Comparison of ENCODE assay signal across 37 cellular contexts in the genomic region with DNA sequence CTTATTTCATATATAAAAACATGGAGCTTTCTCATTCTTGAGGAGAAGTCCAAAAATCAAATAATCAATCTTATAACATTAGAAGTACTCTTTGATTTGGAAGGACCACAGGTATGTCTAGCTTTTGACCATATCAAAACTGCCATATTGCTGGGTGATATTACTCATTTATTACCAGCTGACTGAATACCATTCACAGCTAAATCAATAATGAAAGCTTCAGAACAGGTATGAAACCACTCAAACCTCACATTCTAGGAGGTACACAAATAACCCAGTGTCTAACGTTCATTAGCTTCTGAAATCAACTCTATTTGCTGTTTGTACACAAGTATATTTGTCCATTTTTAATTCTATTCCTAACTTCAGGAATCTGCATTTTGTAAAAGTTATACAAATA.
"Had no signal": no experiment of that assay in that cellular context is flagged by ENCODE, and none has a peak within 500 bp of the region (broad histone marks: within the 10 kb centered on the region; RNA-seq: fewer than 3 reads in every experiment).

No MANE protein-coding gene starts in this region.

- DNase-seq: activated B cell treated with CpG ODN at 0.5 μM for 24 hours; activated CD4-positive, alpha-beta memory T cell treated with anti-CD3 and anti-CD28 coated beads for 36 hours; activated CD4-positive, alpha-beta T cell treated with anti-CD3 and anti-CD28 coated beads for 4 hours; activated CD4-positive, alpha-beta T cell treated with anti-CD3 and anti-CD28 coated beads, Interleukin-2, amount 10 ng/mL, durations not matched to agents 24 days and 14 days; activated CD4-positive, alpha-beta T cell treated with anti-CD3 and anti-CD28 coated beads, Interleukin-2, amount 50 U/mL, for 1 hour; activated CD4-positive, alpha-beta T cell treated with anti-CD3 and anti-CD28 coated beads, Interleukin-2, amount 50 U/mL, for 4 hours; activated CD4-positive, CD25-positive, alpha-beta regulatory T cell treated with anti-CD3 and anti-CD28 coated beads, Interleukin-2, amount 50 U/mL, for 72 hours; activated CD8-positive, alpha-beta memory T cell treated with anti-CD3 and anti-CD28 coated beads for 24 hours; activated CD8-positive, alpha-beta memory T cell treated with anti-CD3 and anti-CD28 coated beads, Interleukin-2, amount 10 ng/mL, durations not matched to agents 7 days and 5 days; activated CD8-positive, alpha-beta memory T cell treated with anti-CD3 and anti-CD28 coated beads, Interleukin-2, amount 50 U/mL, for 48 hours; activated CD8-positive, alpha-beta T cell treated with anti-CD3 and anti-CD28 coated beads, Interleukin-2, amount 10 ng/mL, durations not matched to agents 7 days and 5 days; activated effector memory CD4-positive, alpha-beta T cell treated with Interleukin-2 at 50 U/mL for 16 hours; activated gamma-delta T cell; activated naive CD4-positive, alpha-beta T cell treated with anti-CD3 and anti-CD28 coated beads, Interleukin-2, amount 10 ng/mL, durations not matched to agents 7 days and 5 days; activated naive CD4-positive, alpha-beta T cell treated with Interleukin-2 at 50 U/mL for 16 hours; activated naive CD8-positive, alpha-beta T cell treated with anti-CD3 and anti-CD28 coated beads, Interleukin-2, amount 10 ng/mL, durations not matched to agents 7 days and 5 days; activated naive CD8-positive, alpha-beta T cell treated with anti-CD3 and anti-CD28 coated beads, Interleukin-2, amount 50 U/mL, for 24 hours; activated T-cell treated with anti-CD3 and anti-CD28 coated beads, Interleukin-2, amount 50 U/mL, for 24 hours; activated T-cell treated with anti-CD3 and anti-CD28 coated beads, Interleukin-2, amount 50 U/mL, for 48 hours; amygdala; anterior cingulate cortex; caudate nucleus; cerebellar nuclear complex; colonic mucosa; T-helper 2 cell; T-helper 9 cell had no signal

- FAIRE-seq: bronchial epithelial cell, TTC549 had no signal

- H3K27ac Mint-ChIP-seq: activated B cell treated with CpG ODN at 0.5 μM for 24 hours; activated CD4-positive, alpha-beta memory T cell treated with anti-CD3 and anti-CD28 coated beads for 36 hours; activated CD4-positive, alpha-beta T cell treated with anti-CD3 and anti-CD28 coated beads, Interleukin-2, amount 10 ng/mL, durations not matched to agents 24 days and 14 days; activated CD8-positive, alpha-beta memory T cell treated with anti-CD3 and anti-CD28 coated beads, Interleukin-2, amount 10 ng/mL, durations not matched to agents 7 days and 5 days; activated CD8-positive, alpha-beta T cell treated with anti-CD3 and anti-CD28 coated beads, Interleukin-2, amount 10 ng/mL, durations not matched to agents 7 days and 5 days; activated naive CD4-positive, alpha-beta T cell treated with anti-CD3 and anti-CD28 coated beads, Interleukin-2, amount 10 ng/mL, durations not matched to agents 7 days and 5 days; activated naive CD4-positive, alpha-beta T cell treated with anti-CD3 and anti-CD28 coated beads, Interleukin-2, amount 50 U/mL, for 24 hours; activated naive CD8-positive, alpha-beta T cell; activated naive CD8-positive, alpha-beta T cell treated with anti-CD3 and anti-CD28 coated beads, Interleukin-2, amount 10 ng/mL, durations not matched to agents 7 days and 5 days; activated naive CD8-positive, alpha-beta T cell treated with anti-CD3 and anti-CD28 coated beads, Interleukin-2, amount 50 U/mL, for 24 hours; activated T-cell treated with anti-CD3 and anti-CD28 coated beads, Interleukin-2, amount 50 U/mL, for 24 hours; activated T-helper 2 cell treated with anti-CD3 and anti-CD28 coated beads, Interferon-gamma antibody, Interleukin-2, Interleukin-4, amounts not matched to agents 10 μg/mL and 5 μg/mL and 100 μg/mL, durations not matched to agents 14 hours and 24 hours and 36 hours; brain; T-helper 2 cell treated with Interferon-gamma antibody and Interleukin-4, amounts not matched to agents 5 μg/mL and 100 μg/mL, for 36 hours had no signal

- H3K4me1 ChIP-seq: ascending aorta, colonic mucosa had no signal

- H3K4me1 Mint-ChIP-seq: activated B cell treated with CpG ODN at 0.5 μM for 24 hours; activated CD8-positive, alpha-beta memory T cell treated with anti-CD3 and anti-CD28 coated beads, Interleukin-2, amount 10 ng/mL, durations not matched to agents 7 days and 5 days; activated naive CD4-positive, alpha-beta T cell treated with anti-CD3 and anti-CD28 coated beads, Interleukin-2, amount 10 ng/mL, durations not matched to agents 7 days and 5 days; activated naive CD8-positive, alpha-beta T cell treated with anti-CD3 and anti-CD28 coated beads, Interleukin-2, amount 10 ng/mL, durations not matched to agents 7 days and 5 days; central memory CD8-positive, alpha-beta T cell had no signal

- H3K9me3 ChIP-seq: ascending aorta, colonic mucosa had no signal

- ATAC-seq: activated CD8-positive, alpha-beta memory T cell treated with anti-CD3 and anti-CD28 coated beads, Interleukin-2, amount 10 ng/mL, durations not matched to agents 7 days and 5 days; activated CD8-positive, alpha-beta T cell treated with anti-CD3 and anti-CD28 coated beads, Interleukin-2, amount 10 ng/mL, durations not matched to agents 7 days and 5 days; activated naive CD8-positive, alpha-beta T cell treated with anti-CD3 and anti-CD28 coated beads, Interleukin-2, amount 50 U/mL, for 24 hours had no signal

- H3K4me3 Mint-ChIP-seq: activated B cell treated with CpG ODN at 0.5 μM for 24 hours; activated CD4-positive, alpha-beta memory T cell treated with anti-CD3 and anti-CD28 coated beads for 36 hours; activated CD4-positive, alpha-beta T cell treated with anti-CD3 and anti-CD28 coated beads, Interleukin-2, amount 10 ng/mL, durations not matched to agents 24 days and 14 days; activated CD8-positive, alpha-beta memory T cell treated with anti-CD3 and anti-CD28 coated beads, Interleukin-2, amount 10 ng/mL, durations not matched to agents 7 days and 5 days; activated CD8-positive, alpha-beta T cell treated with anti-CD3 and anti-CD28 coated beads, Interleukin-2, amount 10 ng/mL, durations not matched to agents 7 days and 5 days; activated naive CD4-positive, alpha-beta T cell treated with anti-CD3 and anti-CD28 coated beads, Interleukin-2, amount 10 ng/mL, durations not matched to agents 7 days and 5 days; activated naive CD4-positive, alpha-beta T cell treated with anti-CD3 and anti-CD28 coated beads, Interleukin-2, amount 50 U/mL, for 24 hours; activated naive CD8-positive, alpha-beta T cell; activated naive CD8-positive, alpha-beta T cell treated with anti-CD3 and anti-CD28 coated beads, Interleukin-2, amount 10 ng/mL, durations not matched to agents 7 days and 5 days; activated naive CD8-positive, alpha-beta T cell treated with anti-CD3 and anti-CD28 coated beads, Interleukin-2, amount 50 U/mL, for 24 hours; activated T-cell treated with anti-CD3 and anti-CD28 coated beads, Interleukin-2, amount 50 U/mL, for 24 hours; brain; central memory CD8-positive, alpha-beta T cell; T-helper 2 cell treated with Interferon-gamma antibody and Interleukin-4, amounts not matched to agents 5 μg/mL and 100 μg/mL, for 36 hours had no signal

- H3K4me3 ChIP-seq: ascending aorta, cardiac muscle cell, colonic mucosa had no signal

- H3K27ac ChIP-seq: ascending aorta, cardiac muscle cell, colonic mucosa, VCaP had no signal

- H3K9me3 Mint-ChIP-seq: activated naive CD4-positive, alpha-beta T cell treated with anti-CD3 and anti-CD28 coated beads, Interleukin-2, amount 10 ng/mL, durations not matched to agents 7 days and 5 days; activated naive CD4-positive, alpha-beta T cell treated with anti-CD3 and anti-CD28 coated beads, Interleukin-2, amount 50 U/mL, for 24 hours; activated T-helper 2 cell treated with anti-CD3 and anti-CD28 coated beads, Interferon-gamma antibody, Interleukin-2, Interleukin-4, amounts not matched to agents 10 μg/mL and 5 μg/mL and 100 μg/mL, durations not matched to agents 14 hours and 24 hours and 36 hours; T-helper 2 cell treated with Interferon-gamma antibody and Interleukin-4, amounts not matched to agents 5 μg/mL and 100 μg/mL, for 36 hours had no signal

- H3K27me3 ChIP-seq: ascending aorta, cardiac muscle cell, colonic mucosa had no signal

- H3K36me3 ChIP-seq: ascending aorta, cardiac muscle cell, colonic mucosa had no signal

- H3K27me3 Mint-ChIP-seq: activated B cell treated with CpG ODN at 0.5 μM for 24 hours; activated CD4-positive, alpha-beta memory T cell treated with anti-CD3 and anti-CD28 coated beads for 36 hours; activated CD4-positive, alpha-beta T cell treated with anti-CD3 and anti-CD28 coated beads, Interleukin-2, amount 10 ng/mL, durations not matched to agents 24 days and 14 days; activated CD8-positive, alpha-beta memory T cell treated with anti-CD3 and anti-CD28 coated beads, Interleukin-2, amount 10 ng/mL, durations not matched to agents 7 days and 5 days; activated naive CD4-positive, alpha-beta T cell treated with anti-CD3 and anti-CD28 coated beads, Interleukin-2, amount 10 ng/mL, durations not matched to agents 7 days and 5 days; activated naive CD4-positive, alpha-beta T cell treated with anti-CD3 and anti-CD28 coated beads, Interleukin-2, amount 50 U/mL, for 24 hours; activated naive CD8-positive, alpha-beta T cell; activated naive CD8-positive, alpha-beta T cell treated with anti-CD3 and anti-CD28 coated beads, Interleukin-2, amount 10 ng/mL, durations not matched to agents 7 days and 5 days; activated naive CD8-positive, alpha-beta T cell treated with anti-CD3 and anti-CD28 coated beads, Interleukin-2, amount 50 U/mL, for 24 hours; activated T-cell treated with anti-CD3 and anti-CD28 coated beads, Interleukin-2, amount 50 U/mL, for 24 hours; brain; central memory CD8-positive, alpha-beta T cell had no signal

- H3K36me3 Mint-ChIP-seq: activated CD4-positive, alpha-beta memory T cell treated with anti-CD3 and anti-CD28 coated beads for 36 hours; activated CD8-positive, alpha-beta memory T cell treated with anti-CD3 and anti-CD28 coated beads, Interleukin-2, amount 10 ng/mL, durations not matched to agents 7 days and 5 days; activated naive CD4-positive, alpha-beta T cell treated with anti-CD3 and anti-CD28 coated beads, Interleukin-2, amount 10 ng/mL, durations not matched to agents 7 days and 5 days; brain had no signal
